ENCODE assay signal across 9 cellular contexts in the genomic region with DNA sequence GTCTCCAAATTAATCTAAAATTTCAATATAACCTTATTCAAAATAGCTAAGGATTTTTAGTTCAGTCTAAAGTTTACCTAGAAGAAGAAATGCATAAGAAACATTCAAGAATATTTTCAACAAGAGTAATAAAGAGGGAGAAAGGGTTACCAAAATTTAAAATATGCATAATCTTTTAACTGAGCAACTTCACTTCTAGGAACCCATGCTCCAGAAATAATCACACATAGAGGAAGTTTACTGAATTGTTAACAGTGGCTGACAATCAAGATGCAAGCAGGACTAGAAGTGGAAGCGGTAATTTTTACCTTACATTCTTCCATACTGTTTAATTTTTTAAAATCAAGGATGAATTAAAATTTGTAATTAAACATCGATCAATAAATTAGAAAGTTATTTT. TPM values are rescaled to one million over a fixed set of nuclear protein-coding genes. Genes with fewer than 3 reads are reported as not detected.
A peak's percentile ranks its signal among the peaks of the same experiment; 100 is the strongest.
DNase-seq lines count a peak whose midpoint lies in the region; ATAC-seq and TF ChIP-seq lines count a peak whose summit lies in the region.
"Had no signal": no experiment of that assay in that cellular context is flagged by ENCODE, and none has a peak within 500 bp of the region (broad histone marks: within the 10 kb centered on the region; RNA-seq: fewer than 3 reads in every experiment).

No MANE protein-coding gene starts in this region.

- no peaks in the 10 kb centered on the region for H3K9me3 ChIP-seq in right lobe of liver
- no peaks in the 10 kb centered on the region for H3K9me3 ChIP-seq in aorta (ENCODE audit: control insufficient read depth, low read length)

- 23% methylated on average over 2 of the region's 2 CpGs for whole genome bisulfite sequencing in right lobe of liver (ENCODE audit: insufficient coverage, low coverage, low lambda C conversion rate, missing lambda C conversion rate)
- WGBS in aorta, 2 donors, result 15 to 35% methylated on average over 2 of the region's 2 CpGs

- intact Hi-C loops in right lobe of liver (cut with DNase I), result no loop called here
- intact Hi-C loops in aorta (cut with DNase I), result loop anchor here (5.0 to 10.0 kb wide), 2 partner anchors 36 to 53 kb away; no protein-coding TSS in a partner anchor

- H3K4me1 ChIP-seq in right lobe of liver (peaks cover 0 to 44% (median 3%) of the 10 kb centered on the region in 4 donors), aorta (ENCODE audit: control insufficient read depth in 1 of 2, insufficient read depth in 2 of 2, low read length in 2 of 2) (peaks cover 0 to 2% of the 10 kb centered on the region in 2 donors)

- H3K9me3 Mint-ChIP-seq in stimulated activated naive CD8-positive, alpha-beta T cell treated with anti-CD3 and anti-CD28 coated beads, Interleukin-15, Interleukin-2, amounts not matched to agents 100 ng/mL and 50 ng/mL, for 24 hours, result no peaks in the 10 kb centered on the region
- H3K9me3 Mint-ChIP-seq in activated naive CD4-positive, alpha-beta T cell treated with anti-CD3 and anti-CD28 coated beads, Interleukin-2, amount 50 U/mL, for 72 hours, result no peaks in the 10 kb centered on the region

- peak overlapping the region; percentile 77 to 89 (median 85) for H3K4me3 ChIP-seq in right lobe of liver
- H3K4me3 ChIP-seq in aorta (ENCODE audit: low read length in 2 of 2), result peak overlapping the region; percentile 39 to 54

- H3K27me3 ChIP-seq in right lobe of liver (no peaks in the 10 kb centered on the region), aorta (ENCODE audit: control insufficient read depth in 1 of 2, insufficient read depth in 2 of 2, low read length in 1 of 2) (no peaks in the 10 kb centered on the region)

- no peak for TF ChIP-seq POLR2A in right lobe of liver (IDR thresholded peaks at IDR 0.05)

- peak overlapping the region; percentile 87 for H3K27ac Mint-ChIP-seq in stimulated activated naive CD8-positive, alpha-beta T cell treated with anti-CD3 and anti-CD28 coated beads, Interleukin-15, Interleukin-2, amounts not matched to agents 100 ng/mL and 50 ng/mL, for 24 hours
- peak overlapping the region; percentile 25 to 99 for H3K27ac Mint-ChIP-seq in activated naive CD4-positive, alpha-beta T cell treated with anti-CD3 and anti-CD28 coated beads, Interleukin-2, amount 50 U/mL, for 72 hours

- H3K4me1 Mint-ChIP-seq in stimulated activated naive CD8-positive, alpha-beta T cell treated with anti-CD3 and anti-CD28 coated beads, Interleukin-15, Interleukin-2, amounts not matched to agents 100 ng/mL and 50 ng/mL, for 24 hours (ENCODE audit: low read depth), result peaks cover 65% of the 10 kb centered on the region

- TF ChIP-seq CTCF in right lobe of liver (IDR thresholded peaks at IDR 0.05) (no peak), RWPE1 (conservative IDR thresholded peaks at IDR 0.05; ENCODE audit: low read depth) (no peak)

- peaks cover 14% of the 10 kb centered on the region for H3K36me3 Mint-ChIP-seq in stimulated activated naive CD8-positive, alpha-beta T cell treated with anti-CD3 and anti-CD28 coated beads, Interleukin-15, Interleukin-2, amounts not matched to agents 100 ng/mL and 50 ng/mL, for 24 hours (ENCODE audit: low read depth)
- H3K36me3 Mint-ChIP-seq in activated naive CD4-positive, alpha-beta T cell treated with anti-CD3 and anti-CD28 coated beads, Interleukin-2, amount 50 U/mL, for 72 hours, result peaks cover 11 to 16% of the 10 kb centered on the region in 2 donors

- H3K36me3 ChIP-seq in right lobe of liver (no peaks in the 10 kb centered on the region), aorta (ENCODE audit: control insufficient read depth in 1 of 2, insufficient read depth in 2 of 2, low read length in 1 of 2) (no peaks in the 10 kb centered on the region)

- no peak for DNase-seq in stimulated activated naive CD8-positive, alpha-beta T cell treated with anti-CD3 and anti-CD28 coated beads, Interleukin-15, Interleukin-2, amounts not matched to agents 100 U/mL and 50 U/mL, for 24 hours
- DNase-seq in activated naive CD4-positive, alpha-beta T cell treated with anti-CD3 and anti-CD28 coated beads, Interleukin-2, amount 50 U/mL, for 72 hours (ENCODE audit: low spot score in 2 of 2), result no peak
- DNase-seq in right lobe of liver (no peak), aorta (no peak), RWPE1 (ENCODE audit: low spot score) (no peak)
- no peak for DNase-seq in stimulated activated CD4-positive, alpha-beta T cell treated with anti-CD3 and anti-CD28 coated beads, Interleukin-15, amount 100 ng/mL, for 24 hours
- DNase-seq in activated effector memory CD4-positive, alpha-beta T cell treated with Interleukin-2 at 50 U/mL for 16 hours, result no peak
- DNase-seq: activated CD4-positive, alpha-beta T cell treated with anti-CD3 and anti-CD28 coated beads for 4 hours had no signal

- H3K27ac ChIP-seq in right lobe of liver (peak overlapping the region; percentile 6 to 98 (median 97)), aorta (ENCODE audit: low read depth in 1 of 2, low read length in 2 of 2) (no peak overlapping the region), RWPE1 (no peak overlapping the region)

- ATAC-seq in stimulated activated naive CD8-positive, alpha-beta T cell treated with anti-CD3 and anti-CD28 coated beads, Interleukin-15, Interleukin-2, amounts not matched to agents 100 U/mL and 50 U/mL, for 24 hours, result no peak
- ATAC-seq in activated naive CD4-positive, alpha-beta T cell treated with anti-CD3 and anti-CD28 coated beads, Interleukin-2, amount 50 U/mL, for 72 hours, result no peak
- no peak for ATAC-seq in right lobe of liver
- ATAC-seq in aorta (ENCODE audit: low FRiP score), result no peak

- H3K27me3 Mint-ChIP-seq in stimulated activated naive CD8-positive, alpha-beta T cell treated with anti-CD3 and anti-CD28 coated beads, Interleukin-15, Interleukin-2, amounts not matched to agents 100 ng/mL and 50 ng/mL, for 24 hours, result no peaks in the 10 kb centered on the region

- peak overlapping the region; percentile 92 for H3K4me3 Mint-ChIP-seq in stimulated activated naive CD8-positive, alpha-beta T cell treated with anti-CD3 and anti-CD28 coated beads, Interleukin-15, Interleukin-2, amounts not matched to agents 100 ng/mL and 50 ng/mL, for 24 hours

- CTCF ChIA-PET in RWPE1 (lab: Yijun Ruan, JAX), result no interaction called here

- POLR2A ChIA-PET in RWPE1 (lab: Yijun Ruan, JAX; ENCODE audit: low non-redundant PET), result no interaction called here

RNA-seq across cellular contexts. Expression of gene PJA2, which starts 1.9 kb away (rescaled TPM):
- total RNA-seq in activated naive CD4-positive, alpha-beta T cell treated with anti-CD3 and anti-CD28 coated beads, Interleukin-2, amount 50 U/mL, for 72 hours, result 10 to 100 TPM; 63.6 to 64.5 TPM
- total RNA-seq in right lobe of liver (10 to 100 TPM; 34.2 to 47.3 (median 40.8) TPM), aorta (100 to 1,000 TPM; 128 to 157 TPM)
- 10 to 100 TPM; 65.9 to 74.0 TPM for polyA plus RNA-seq in aorta

Comparison
In these comparisons a context has a peak if more than half of its experiments do, and no peak if none do; other contexts are left out.
1. H3K27ac ChIP-seq: peak in right lobe of liver (3 of 3); none in aorta (0 of 2) and RWPE1 (single experiment).
2. intact Hi-C loops: an anchor here in aorta (5.0 to 10.0 kb wide); none called in right lobe of liver.